Comparison of ENCODE assay signal across 1 cellular context in the genomic region with DNA sequence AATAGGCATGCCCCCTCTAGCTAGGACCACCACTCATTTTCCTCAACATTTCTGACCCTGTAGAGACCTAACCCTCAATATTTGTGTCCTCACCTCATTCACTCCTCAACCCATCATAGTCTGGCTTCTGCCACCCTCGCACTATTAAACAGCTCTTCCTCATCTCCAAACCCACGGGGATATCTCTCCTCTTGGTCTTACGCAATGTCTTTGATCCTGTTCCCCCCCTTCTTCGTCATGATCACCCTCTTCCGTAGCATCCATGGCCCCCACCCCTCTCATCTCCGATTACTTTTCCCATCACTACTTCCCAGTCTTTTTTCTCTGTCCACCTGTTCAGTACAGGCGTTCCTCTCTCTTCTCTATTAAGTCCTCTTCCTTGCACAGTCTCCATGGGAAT.
TF ChIP-seq lines count a peak whose summit lies in the region.

No MANE protein-coding gene starts in this region.

TF ChIP-seq in K562, 482 proteins besides CTCF, POLR2A, EP300 and RAD21 (continued from another document):
- TF ChIP-seq, protein P1, sequence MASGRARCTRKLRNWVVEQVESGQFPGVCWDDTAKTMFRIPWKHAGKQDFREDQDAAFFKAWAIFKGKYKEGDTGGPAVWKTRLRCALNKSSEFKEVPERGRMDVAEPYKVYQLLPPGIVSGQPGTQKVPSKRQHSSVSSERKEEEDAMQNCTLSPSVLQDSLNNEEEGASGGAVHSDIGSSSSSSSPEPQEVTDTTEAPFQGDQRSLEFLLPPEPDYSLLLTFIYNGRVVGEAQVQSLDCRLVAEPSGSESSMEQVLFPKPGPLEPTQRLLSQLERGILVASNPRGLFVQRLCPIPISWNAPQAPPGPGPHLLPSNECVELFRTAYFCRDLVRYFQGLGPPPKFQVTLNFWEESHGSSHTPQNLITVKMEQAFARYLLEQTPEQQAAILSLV (tag; IDR thresholded peaks at IDR 0.05): 0 out of 2 replicates have a peak, but pooled peaks have one; percentile 39
- TF ChIP-seq ZNF239 (CRISPR knock-in tag; IDR thresholded peaks at IDR 0.05): no peak
